ENCODE assay signal across 8 cellular contexts in genomic region chr14:92122351-92122677, GRCh38. TPM values are rescaled to one million over a fixed set of nuclear protein-coding genes. Genes with fewer than 3 reads are reported as not detected.
DNase-seq lines count a peak whose midpoint lies in the region; ATAC-seq and TF ChIP-seq lines count a peak whose summit lies in the region.

No MANE protein-coding gene starts in this region.

- POLR2A ChIA-PET in activated CD8-positive, alpha-beta T cell treated with anti-CD3 and anti-CD28 coated beads for 36 hours (lab: Charles Lee): interaction anchor here (0.7 to 3.7 kb wide), 9 partner anchors 9 to 555 kb away, joined by 3 to 44 read pairs (median 10); partner anchors contain the start of genes ATXN3 and TRIP11

- peak overlapping the region; percentile 99 for H3K27ac Mint-ChIP-seq in activated CD8-positive, alpha-beta T cell treated with anti-CD3 and anti-CD28 coated beads for 36 hours

- intact Hi-C loops in activated CD8-positive, alpha-beta T cell treated with anti-CD3 and anti-CD28 coated beads for 36 hours (cut with micrococcal nuclease): no loop called here

- no peak for ATAC-seq in activated CD8-positive, alpha-beta T cell treated with anti-CD3 and anti-CD28 coated beads for 36 hours
- ATAC-seq in omental fat pad (ENCODE audit: low FRiP score): peak; percentile 9

- H3K4me3 Mint-ChIP-seq in activated CD8-positive, alpha-beta T cell treated with anti-CD3 and anti-CD28 coated beads for 36 hours: peak overlapping the region; percentile 92

- CTCF ChIA-PET in activated CD8-positive, alpha-beta T cell treated with anti-CD3 and anti-CD28 coated beads for 36 hours (lab: Charles Lee): interaction anchor here (1.0 to 9.6 kb wide), 3 partner anchors 9 to 15 kb away, joined by 3 to 127 read pairs (median 4); partner anchors contain the start of gene ATXN3

- H3K4me3 ChIP-seq in GM12865 (ENCODE audit: low read depth, low read length): peak overlapping the region; percentile 69
- H3K4me3 ChIP-seq in Jurkat, Clone E6-1 (ENCODE audit: low read length): peak overlapping the region; percentile 98

- DNase-seq in AG08395 (ENCODE audit: low spot score) (peak; percentile 15), GM12865 (ENCODE audit: low read depth) (peak; percentile 33), glomerular visceral epithelial cell (ENCODE audit: extremely low spot score) (peak; percentile 30), omental fat pad (ENCODE audit: low spot score) (no peak), GF-D8 (lab: John Stamatoyannopoulos, UW) (no peak), NCI-H1048 (lab: John Stamatoyannopoulos, UW) (no peak)
- no peak for DNase-seq in Jurkat, Clone E6-1 (ENCODE audit: low read depth, low spot score)
- DNase-seq in activated CD8-positive, alpha-beta T cell treated with anti-CD3 and anti-CD28 coated beads for 36 hours: peak; percentile 12

- no peak for TF ChIP-seq CTCF in GM12865 (IDR thresholded peaks at IDR 0.05; ENCODE audit: insufficient read depth, low read depth, low read length, missing control alignments)
- TF ChIP-seq CTCF in activated CD8-positive, alpha-beta T cell treated with anti-CD3 and anti-CD28 coated beads for 36 hours (IDR thresholded peaks at IDR 0.05): no peak
- no peak for TF ChIP-seq CTCF in omental fat pad (IDR thresholded peaks at IDR 0.05)

- peaks cover 29% of the 10 kb centered on the region for H3K36me3 Mint-ChIP-seq in activated CD8-positive, alpha-beta T cell treated with anti-CD3 and anti-CD28 coated beads for 36 hours (ENCODE audit: low read depth)

- peaks cover 40% of the 10 kb centered on the region for H3K4me1 Mint-ChIP-seq in activated CD8-positive, alpha-beta T cell treated with anti-CD3 and anti-CD28 coated beads for 36 hours (ENCODE audit: low read depth)

- no peaks in the 10 kb centered on the region for H3K27me3 Mint-ChIP-seq in activated CD8-positive, alpha-beta T cell treated with anti-CD3 and anti-CD28 coated beads for 36 hours

- no peaks in the 10 kb centered on the region for H3K9me3 Mint-ChIP-seq in activated CD8-positive, alpha-beta T cell treated with anti-CD3 and anti-CD28 coated beads for 36 hours

RNA-seq across cellular contexts. Expression of gene CPSF2, which starts 0.5 kb away (rescaled TPM):
- polyA plus RNA-seq in Jurkat, Clone E6-1 (2012; ENCODE audit: insufficient read depth, insufficient read length): 84.9 TPM
- total RNA-seq in activated CD8-positive, alpha-beta T cell treated with anti-CD3 and anti-CD28 coated beads for 36 hours: 100 to 1,000 TPM in 1 of 2 experiments, 10 to 100 TPM in 1; 96.2 to 103 TPM
- total RNA-seq in omental fat pad: 10 to 100 TPM; 30.1 to 33.4 (median 30.3) TPM

RNA-seq across cellular contexts. Expression of gene NDUFB1, which starts 0.8 kb away (rescaled TPM):
- 288 TPM for polyA plus RNA-seq in Jurkat, Clone E6-1 (2012; ENCODE audit: insufficient read depth, insufficient read length)
- 100 to 1,000 TPM; 102 TPM for total RNA-seq in activated CD8-positive, alpha-beta T cell treated with anti-CD3 and anti-CD28 coated beads for 36 hours
- 100 to 1,000 TPM; 145 to 353 (median 290) TPM for total RNA-seq in omental fat pad

RNA-seq across cellular contexts. Expression of gene ATXN3, which starts 15.9 kb away (rescaled TPM):
- polyA plus RNA-seq in Jurkat, Clone E6-1 (2012; ENCODE audit: insufficient read depth, insufficient read length): 33.8 TPM
- total RNA-seq in activated CD8-positive, alpha-beta T cell treated with anti-CD3 and anti-CD28 coated beads for 36 hours: 10 to 100 TPM; 28.4 to 29.7 TPM
- 10 to 100 TPM; 23.4 to 37.9 (median 36.4) TPM for total RNA-seq in omental fat pad

Comparison
In these comparisons a context has a peak if more than half of its experiments do, and no peak if none do; other contexts are left out.
1. DNase-seq: peak in AG08395 (single experiment), GM12865 (single experiment), activated CD8-positive, alpha-beta T cell treated with anti-CD3 and anti-CD28 coated beads for 36 hours (single experiment) and glomerular visceral epithelial cell (single experiment); none in Jurkat, Clone E6-1 (single experiment), omental fat pad (single experiment), GF-D8 (single experiment) and NCI-H1048 (single experiment).